Comparison of ENCODE assay signal across 8 cellular contexts in the genomic region with DNA sequence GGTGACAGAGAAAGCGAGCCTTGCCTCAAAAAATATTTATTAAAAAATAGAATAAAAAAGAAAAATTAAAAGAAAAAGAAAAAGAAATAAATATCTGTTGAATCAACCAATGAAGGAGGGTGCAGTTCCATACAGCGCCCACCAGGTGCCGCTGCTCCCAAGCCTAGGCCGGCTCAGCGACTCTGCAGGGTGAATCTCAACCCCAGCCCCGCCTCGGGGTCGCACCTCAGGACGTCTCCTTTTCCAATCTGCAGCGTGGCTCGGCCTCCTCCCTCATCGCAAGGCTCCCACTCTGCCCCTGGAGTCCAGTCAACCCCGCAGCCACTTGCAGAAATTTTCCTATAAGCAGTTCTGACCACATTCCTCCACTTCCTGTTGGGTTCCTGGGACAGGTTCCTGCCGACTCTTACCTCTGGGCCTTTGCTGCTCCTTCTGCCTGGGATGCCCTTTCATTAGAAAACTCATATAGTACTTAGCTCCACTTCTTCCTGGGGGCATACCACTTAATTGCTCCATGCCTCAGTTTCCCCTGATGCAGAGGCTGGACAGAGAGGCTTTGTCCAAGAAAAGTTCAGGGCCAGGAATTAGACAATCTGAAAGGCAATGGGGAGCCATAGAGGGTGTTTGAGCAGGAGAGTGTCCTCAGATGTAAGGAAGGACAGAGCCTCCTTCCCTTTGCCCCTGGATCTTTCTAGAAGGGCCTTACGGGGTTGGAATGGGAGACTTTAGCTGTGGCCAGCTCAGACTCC. TPM values are rescaled to one million over a fixed set of nuclear protein-coding genes. Genes with fewer than 3 reads are reported as not detected.
DNase-seq lines count a peak whose midpoint lies in the region; ATAC-seq, FAIRE-seq and TF ChIP-seq lines count a peak whose summit lies in the region.

No MANE protein-coding gene starts in this region.

- H3K4me1 ChIP-seq in A673 (ENCODE audit: insufficient read depth, low read length, poor library complexity, severe bottlenecking) (no peaks in the 10 kb centered on the region), OCI-LY7 (ENCODE audit: insufficient read depth, low read length, poor library complexity, severe bottlenecking) (peaks cover 7% of the 10 kb centered on the region), fibroblast of lung (ENCODE audit: control insufficient read depth, extremely low read depth, insufficient read depth, low read length) (no peaks in the 10 kb centered on the region), neuronal stem cell (ENCODE audit: control insufficient read depth in 2 of 2, insufficient read depth in 1 of 2, low read depth in 1 of 2, low read length in 2 of 2) (no peaks in the 10 kb centered on the region), thymus (ENCODE audit: control insufficient read depth, insufficient read depth, low read length) (peaks cover 11% of the 10 kb centered on the region)

- peak overlapping the region; percentile 14 for H2BK12ac ChIP-seq in neuronal stem cell (ENCODE audit: low read length)

- no peak overlapping the region for H2BK5ac ChIP-seq in neuronal stem cell (ENCODE audit: low read length)

- H3K9me2 ChIP-seq in OCI-LY7 (ENCODE audit: insufficient read depth, low read length): no peaks in the 10 kb centered on the region

- peaks cover 1% of the 10 kb centered on the region for H3K79me1 ChIP-seq in neuronal stem cell (ENCODE audit: low read depth, low read length)

- POLR2A ChIA-PET in A673 (lab: Charles Lee; ENCODE audit: low non-redundant PET): no interaction called here
- POLR2A ChIA-PET in OCI-LY7 (lab: Charles Lee): interaction anchor here (0.6 kb wide), 2 partner anchors 66 to 1959 kb away, joined by 3 read pairs; no protein-coding TSS in a partner anchor

- peak overlapping the region; percentile 22 for H3K4me3 ChIP-seq in A673 (ENCODE audit: low read depth, low read length, poor library complexity, severe bottlenecking)
- no peak overlapping the region for H3K4me3 ChIP-seq in OCI-LY7 (ENCODE audit: low read depth, low read length, poor library complexity, severe bottlenecking)
- H3K4me3 ChIP-seq in fibroblast of lung (replicated peaks in 1 of 4; ENCODE audit: control extremely low read depth in 1 of 4, insufficient read depth in 1 of 4, low read depth in 3 of 4, low read length in 4 of 4): peak overlapping the region in 1 of 4 experiments; percentile 27
- H3K4me3 ChIP-seq in neuronal stem cell (ENCODE audit: low read length in 2 of 2): no peak overlapping the region
- peak overlapping the region; percentile 30 for H3K4me3 ChIP-seq in thymus (ENCODE audit: low read length)

- H3K4me2 ChIP-seq in OCI-LY7 (ENCODE audit: low read length) (peak overlapping the region; percentile 43), fibroblast of lung (ENCODE audit: extremely low read depth, insufficient read depth, low read length) (peak overlapping the region; percentile 35), neuronal stem cell (ENCODE audit: insufficient read depth, low read length, poor library complexity, severe bottlenecking) (peak overlapping the region; percentile 19)

- H2BK120ac ChIP-seq in neuronal stem cell (ENCODE audit: low read depth, low read length): no peak overlapping the region

- H4K20me1 ChIP-seq in OCI-LY7 (ENCODE audit: insufficient read depth, low read length) (no peaks in the 10 kb centered on the region), fibroblast of lung (ENCODE audit: control insufficient read depth, extremely low read depth, insufficient read depth, low read length) (no peaks in the 10 kb centered on the region)

- no peak overlapping the region for H3K4ac ChIP-seq in neuronal stem cell (ENCODE audit: low read length)

- no peak overlapping the region for H3K27ac ChIP-seq in A673 (ENCODE audit: low read depth, low read length, poor library complexity, severe bottlenecking)
- H3K27ac ChIP-seq in OCI-LY7 (ENCODE audit: low read depth, low read length, poor library complexity, severe bottlenecking): no peak overlapping the region
- no peak overlapping the region for H3K27ac ChIP-seq in fibroblast of lung (ENCODE audit: insufficient read depth, low read length)
- H3K27ac ChIP-seq in neuronal stem cell (replicated peaks; ENCODE audit: low read length): no peak overlapping the region
- no peak overlapping the region for H3K27ac ChIP-seq in thymus (ENCODE audit: low read depth)

- no peaks in the 10 kb centered on the region for H3K36me3 ChIP-seq in A673 (ENCODE audit: insufficient read depth, low read length, poor library complexity, severe bottlenecking)
- no peaks in the 10 kb centered on the region for H3K36me3 ChIP-seq in OCI-LY7 (ENCODE audit: insufficient read depth, low read length)
- no peaks in the 10 kb centered on the region for H3K36me3 ChIP-seq in fibroblast of lung (ENCODE audit: control insufficient read depth, insufficient read depth, low read length)
- H3K36me3 ChIP-seq in neuronal stem cell (replicated peaks in 1 of 2; ENCODE audit: control insufficient read depth in 2 of 2, insufficient read depth in 2 of 2, low read length in 2 of 2): no peaks in the 10 kb centered on the region
- no peaks in the 10 kb centered on the region for H3K36me3 ChIP-seq in thymus (ENCODE audit: control insufficient read depth, insufficient read depth)

- H4K91ac ChIP-seq in neuronal stem cell (ENCODE audit: low read depth, low read length, poor library complexity): no peak overlapping the region

- peak overlapping the region; percentile 12 for H2AK5ac ChIP-seq in neuronal stem cell (ENCODE audit: low read depth, low read length)

- no peak overlapping the region for H3K14ac ChIP-seq in neuronal stem cell (ENCODE audit: low read length)

- intact Hi-C loops in A673 (cut with micrococcal nuclease; ENCODE audit: unreplicated experiment): loop anchor here (1.0 to 2.0 kb wide), 2 partner anchors 40 to 424 kb away; no protein-coding TSS in a partner anchor
- intact Hi-C loops in OCI-LY7 (cut with micrococcal nuclease; ENCODE audit: unreplicated experiment): loop anchor here (1.0 to 5.0 kb wide), 2 partner anchors 40 to 423 kb away; no protein-coding TSS in a partner anchor

- FAIRE-seq in GM19239 (lab: Jason Lieb, UNC): no peak

- H3K79me2 ChIP-seq in OCI-LY7 (ENCODE audit: insufficient read depth, low read depth, low read length) (no peaks in the 10 kb centered on the region), fibroblast of lung (ENCODE audit: control insufficient read depth, insufficient read depth, low read length) (no peaks in the 10 kb centered on the region)

- TF ChIP-seq CTCF in A673 (conservative IDR thresholded peaks at IDR 0.05; ENCODE audit: low read depth, low read length) (peak; percentile 88), OCI-LY7 (conservative IDR thresholded peaks at IDR 0.05; ENCODE audit: low read length) (peak; percentile 91), fibroblast of lung (conservative IDR thresholded peaks at IDR 0.05 in 1 of 2, IDR thresholded peaks at IDR 0.05 in 1 of 2; ENCODE audit: low read depth in 1 of 2, low read length in 2 of 2) (peak; percentile 93)

- H3K23ac ChIP-seq in neuronal stem cell (ENCODE audit: low read depth, low read length, poor library complexity): no peak overlapping the region

- CTCF ChIA-PET in A673 (lab: Charles Lee) (interaction anchor here (1.8 kb wide), 1 partner anchor 39 kb away, joined by 12 read pairs; no protein-coding TSS in a partner anchor), OCI-LY7 (lab: Charles Lee; ENCODE audit: unreplicated experiment) (interaction anchor here (0.9 kb wide), 1 partner anchor 40 kb away, joined by 3 read pairs; no protein-coding TSS in a partner anchor)

- no peak overlapping the region for H2BK15ac ChIP-seq in neuronal stem cell (ENCODE audit: low read length)

- no peak for ATAC-seq in HG03571 (IDR thresholded peaks at IDR 0.05; ENCODE audit: unreplicated experiment)

- H2AFZ ChIP-seq in OCI-LY7 (ENCODE audit: low read length) (peak overlapping the region; percentile 52; the same call in 1 of the 2 replicates), fibroblast of lung (ENCODE audit: low read length) (peak overlapping the region; percentile 60), neuronal stem cell (ENCODE audit: low read length) (peak overlapping the region; percentile 88)

- H3K9ac ChIP-seq in fibroblast of lung (ENCODE audit: insufficient read depth, low read length) (no peak overlapping the region), neuronal stem cell (ENCODE audit: low read depth, low read length, poor library complexity) (no peak overlapping the region)

- H3K9me3 ChIP-seq in A673 (ENCODE audit: low read depth, low read length, poor library complexity, severe bottlenecking) (no peaks in the 10 kb centered on the region), OCI-LY7 (ENCODE audit: low read length) (no peaks in the 10 kb centered on the region), fibroblast of lung (ENCODE audit: control insufficient read depth, insufficient read depth, low read depth, low read length) (no peaks in the 10 kb centered on the region), neuronal stem cell (replicated peaks in 1 of 2; ENCODE audit: control insufficient read depth in 2 of 2, insufficient read depth in 1 of 2, low read depth in 1 of 2, low read length in 2 of 2) (peaks cover 0 to 1% of the 10 kb centered on the region in 2 donors), thymus (ENCODE audit: control insufficient read depth) (no peaks in the 10 kb centered on the region)

- H3K27me3 ChIP-seq in A673 (replicated peaks; ENCODE audit: insufficient read depth, low read depth, low read length, poor library complexity): no peaks in the 10 kb centered on the region
- H3K27me3 ChIP-seq in fibroblast of lung (ENCODE audit: control insufficient read depth, insufficient read depth, low read length): no peaks in the 10 kb centered on the region
- H3K27me3 ChIP-seq in neuronal stem cell (ENCODE audit: control insufficient read depth in 3 of 3, insufficient read depth in 3 of 3, low read depth in 1 of 3, low read length in 3 of 3): peaks cover 0 to 8% (median 0%) of the 10 kb centered on the region in 3 experiments
- H3K27me3 ChIP-seq in thymus (ENCODE audit: control insufficient read depth, insufficient read depth): peaks cover 3% of the 10 kb centered on the region

- no CpG with 5 or more reads among the region's 15 CpGs for WGBS in neuronal stem cell (ENCODE audit: extremely low coverage in 2 of 2, insufficient read length in 2 of 2, insufficient replicate concordance in 1 of 2), 2 donors
- 5% methylated on average over 15 of the region's 15 CpGs for WGBS in thymus

- H3K18ac ChIP-seq in neuronal stem cell (ENCODE audit: low read length): peak overlapping the region; percentile 11

- no TSS peak for BruUV-seq in A673 (replicated peaks; lab: Mats Ljungman, UMichigan)
- no TSS peak for BruUV-seq in OCI-LY7 (replicated peaks; lab: Mats Ljungman, UMichigan)

- H4K8ac ChIP-seq in neuronal stem cell (ENCODE audit: low read depth, low read length): no peak overlapping the region

- DNase-seq in A673 (ENCODE audit: low spot score): peak; percentile 72
- peak; percentile 71 for DNase-seq in GM19239 (ENCODE audit: insufficient read length, low spot score)
- DNase-seq in OCI-LY7 (ENCODE audit: low spot score): peak; percentile 71
- DNase-seq in activated T-cell treated with anti-CD3 and anti-CD28 coated beads, Interleukin-2, amount 50 U/mL, for 1 hour: peak; percentile 74
- peak; percentile 16 to 37 for DNase-seq in fibroblast of lung (ENCODE audit: low read depth in 2 of 2)
- DNase-seq in neuronal stem cell (ENCODE audit: low spot score): peak; percentile 65

RNA-seq across cellular contexts. Expression of a gene that starts 24.3 kb away (rescaled TPM):
- total RNA-seq in A673 (2021): not detected in 2 replicates
- not detected in 2 replicates for total RNA-seq in OCI-LY7 (2014; rRNA removed; shearing (Covaris generic))
- total RNA-seq in OCI-LY7 (2022): not detected in 2 replicates
- total RNA-seq in fibroblast of lung: not detected in 2 replicates
- polyA plus RNA-seq in fibroblast of lung: not detected in 2 replicates
- polyA plus RNA-seq in fibroblast of lung (2012): not detected in 2 replicates
- polyA minus RNA-seq in fibroblast of lung (ENCODE audit: low replicate concordance): not detected in 2 replicates
- not detected for polyA plus RNA-seq in neuronal stem cell (2013, experiment 1 of 2)
- not detected for polyA plus RNA-seq in neuronal stem cell (2013, experiment 2 of 2)
- not detected for polyA plus RNA-seq in thymus

RNA-seq across cellular contexts. Expression of a gene that starts 43.8 kb away (rescaled TPM):
- total RNA-seq in A673 (2021): not detected in 2 replicates
- not detected in 2 replicates for total RNA-seq in OCI-LY7 (2014; rRNA removed; shearing (Covaris generic))
- total RNA-seq in OCI-LY7 (2022): not detected in 2 replicates
- total RNA-seq in fibroblast of lung: not detected in 2 replicates
- polyA plus RNA-seq in fibroblast of lung: not detected in 2 replicates
- not detected in 2 replicates for polyA plus RNA-seq in fibroblast of lung (2012)
- polyA minus RNA-seq in fibroblast of lung (ENCODE audit: low replicate concordance): not detected in 2 replicates
- not detected for polyA plus RNA-seq in neuronal stem cell (2013, experiment 1 of 2)
- polyA plus RNA-seq in neuronal stem cell (2013, experiment 2 of 2): not detected
- not detected for polyA plus RNA-seq in thymus

RNA-seq across cellular contexts. Expression of a gene that starts 44.2 kb away (rescaled TPM):
- total RNA-seq in A673 (2021) (29.5 and 40.5 TPM in 2 replicates), OCI-LY7 (2022) (not detected in 2 replicates), fibroblast of lung (11.2 and 13.1 TPM in 2 replicates)
- total RNA-seq in OCI-LY7 (2014; rRNA removed; shearing (Covaris generic)): not detected in 2 replicates
- polyA plus RNA-seq in fibroblast of lung (0.81 and 2.0 TPM in 2 replicates), thymus (41.7 TPM)
- polyA plus RNA-seq in fibroblast of lung (2012): 0.97 and 3.3 TPM in 2 replicates
- polyA minus RNA-seq in fibroblast of lung (ENCODE audit: low replicate concordance): 3.6 and 15.7 TPM in 2 replicates
- polyA plus RNA-seq in neuronal stem cell (2013, experiment 1 of 2): 5.3 TPM
- polyA plus RNA-seq in neuronal stem cell (2013, experiment 2 of 2): 4.6 TPM

Comparison
In these comparisons a context has a peak if more than half of its experiments do, and no peak if none do; other contexts are left out.
1. H3K4me3 ChIP-seq: peak in A673 (single experiment) and thymus (single experiment); none in OCI-LY7 (single experiment) and neuronal stem cell (0 of 2).
2. RNA of a gene that starts 44.2 kb away (total RNA-seq): 29.5 to 40.5 TPM in A673 and 11.2 to 13.1 TPM in fibroblast of lung; not detected in OCI-LY7; every median in the first group is over 10 times any median in the second.
3. Peak in every context shown above with its lines, with median percentiles within 50 percentile points of each other: DNase-seq, CTCF ChIP-seq, H2AFZ ChIP-seq and H3K4me2 ChIP-seq.